Comparison of ENCODE assay signal across 9 cellular contexts in genomic region chr20:21397341-21398108, GRCh38. TPM values are rescaled to one million over a fixed set of nuclear protein-coding genes. Genes with fewer than 3 reads are reported as not detected.
DNase-seq lines count a peak whose midpoint lies in the region; ATAC-seq and TF ChIP-seq lines count a peak whose summit lies in the region.
"Had no signal": no experiment of that assay in that cellular context is flagged by ENCODE, and none has a peak within 500 bp of the region (broad histone marks: within the 10 kb centered on the region; RNA-seq: fewer than 3 reads in every experiment).

NKX2-4 (minus strand) TSS chr20:21397526; CDS start chr20:21397399, 127 bp downstream.

- no peaks in the 10 kb centered on the region for H3K36me3 ChIP-seq in ES-I3 (ENCODE audit: insufficient read depth, low read length)
- H3K36me3 ChIP-seq in psoas muscle (ENCODE audit: insufficient read depth in 1 of 2, low read depth in 1 of 2) = no peaks in the 10 kb centered on the region

- peaks cover 6% of the 10 kb centered on the region for H3K36me3 Mint-ChIP-seq in effector memory CD8-positive, alpha-beta T cell (ENCODE audit: insufficient read depth)

- peaks cover 69 to 72% of the 10 kb centered on the region in 2 donors for H3K27me3 Mint-ChIP-seq in effector memory CD8-positive, alpha-beta T cell

- intact Hi-C loops in psoas muscle (cut with DNase I) = loop anchor here in 1 of 2 donors (10.0 kb wide), 1 partner anchor 163 kb away; no protein-coding TSS in a partner anchor

- H3K9me3 Mint-ChIP-seq in effector memory CD8-positive, alpha-beta T cell = no peaks in the 10 kb centered on the region

- H3K9ac ChIP-seq in ES-I3 (ENCODE audit: low read depth, low read length) = peak within 1 kb of the TSS; percentile 47; the same call in 1 of the 2 replicates

- H3K9me3 ChIP-seq in ES-I3 (ENCODE audit: control insufficient read depth, insufficient read depth, low read length) (no peaks in the 10 kb centered on the region), psoas muscle (no peaks in the 10 kb centered on the region)

- peaks cover 16 to 96% (median 24%) of the 10 kb centered on the region in 3 donors for H3K27me3 ChIP-seq in psoas muscle (ENCODE audit: insufficient read depth in 3 of 3, low read length in 2 of 3)

- H3K4me3 ChIP-seq in psoas muscle (peak within 1 kb of the TSS; percentile 46), foreskin fibroblast (ENCODE audit: low read depth in 1 of 2, low read length in 2 of 2) (no peak within 1 kb of the TSS)

- peak within 1 kb of the TSS in 1 of 2 donors; percentile 65 for H3K27ac Mint-ChIP-seq in effector memory CD8-positive, alpha-beta T cell

- H3K4me1 ChIP-seq in ES-I3 (ENCODE audit: insufficient read depth, low read length) (no peaks in the 10 kb centered on the region), psoas muscle (peaks cover 5% of the 10 kb centered on the region)

- TF ChIP-seq CTCF in psoas muscle (IDR thresholded peaks at IDR 0.05) = no peak
- no peak for TF ChIP-seq CTCF in foreskin fibroblast (IDR thresholded peaks at IDR 0.05; ENCODE audit: low read depth, low read length)

- DNase-seq in NCI-H1105 treated with DMSO at 0.1 percent for 48 hours (lab: John Stamatoyannopoulos, UW) = peak; percentile 60
- DNase-seq in effector memory CD8-positive, alpha-beta T cell = no peak
- DNase-seq in psoas muscle = no peak
- no peak for DNase-seq in NCI-H187 (lab: John Stamatoyannopoulos, UW)
- no peak for DNase-seq in foreskin fibroblast
- no peak for DNase-seq in EL
- DNase-seq: anterior cingulate cortex, SHP77 had no signal

- H3K4me3 Mint-ChIP-seq in effector memory CD8-positive, alpha-beta T cell = peak within 1 kb of the TSS; percentile 59 to 67

- peaks cover 4 to 5% of the 10 kb centered on the region in 2 donors for H3K4me1 Mint-ChIP-seq in effector memory CD8-positive, alpha-beta T cell (ENCODE audit: low read depth in 2 of 2)

- ATAC-seq in effector memory CD8-positive, alpha-beta T cell (replicated peaks) = no peak
- ATAC-seq in psoas muscle = no peak

- no peak within 1 kb of the TSS for H3K27ac ChIP-seq in psoas muscle

- WGBS in psoas muscle, 3 donors = 4 to 6% (median 6%) methylated on average over 56 to 57 of the region's 57 CpGs

RNA-seq across cellular contexts. Expression of gene NKX2-4, which starts in this region (rescaled TPM):
- not detected for total RNA-seq in psoas muscle
- polyA plus RNA-seq in psoas muscle = not detected
